In the genomic region with DNA sequence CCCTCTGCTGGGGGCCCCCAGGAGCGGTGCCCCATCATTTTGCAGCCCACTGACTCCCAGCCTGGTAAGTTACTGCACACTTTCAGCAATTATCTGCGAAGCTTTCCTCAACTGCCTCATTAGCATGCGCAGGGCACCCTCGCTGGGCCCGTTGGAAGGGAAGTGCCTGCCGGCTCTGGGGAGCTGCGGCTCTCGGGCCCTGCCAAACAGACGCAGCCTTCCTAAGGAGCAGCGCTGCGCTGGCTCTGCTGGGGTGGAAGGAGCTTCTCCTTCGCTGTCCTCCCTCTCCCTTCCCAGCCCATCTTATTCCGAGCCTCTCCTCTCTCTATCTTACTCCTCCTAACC, we compare ENCODE assay signal across 8 cellular contexts.
DNase-seq lines count a peak whose midpoint lies in the region; ATAC-seq, FAIRE-seq and TF ChIP-seq lines count a peak whose summit lies in the region.

No MANE protein-coding gene starts in this region.

- H3K79me2 ChIP-seq in K562 (ENCODE audit: control insufficient read depth, insufficient read depth, low read length) = no peaks in the 10 kb centered on the region
- no peaks in the 10 kb centered on the region for H3K79me2 ChIP-seq in MM.1S (ENCODE audit: low read length)

- DNase-seq in NCI-H748 (lab: John Stamatoyannopoulos, UW; ENCODE audit: unreplicated experiment) = peak; percentile 41
- no peak for DNase-seq in NCI-H748 treated with DMSO at 0.1 percent for 48 hours (lab: John Stamatoyannopoulos, UW)
- no peak for DNase-seq in K562 (ENCODE audit: extremely low read depth in 1 of 4, low spot score in 3 of 4)
- DNase-seq in iPS-NIHi7 (ENCODE audit: extremely low spot score) = peak; percentile 71
- peak; percentile 73 for DNase-seq in spleen
- DNase-seq in MM.1S = no peak
- DNase-seq in natural killer cell treated with Interleukin-12 subunit alpha and Interleukin-12 subunit beta and Interleukin-15 and Interleukin-18, amount 100 ng/mL, for 72 hours (ENCODE audit: low spot score) = no peak

- no peak overlapping the region for H3K4me2 ChIP-seq in K562 (ENCODE audit: insufficient read depth, low read length)
- no peak overlapping the region for H3K4me2 ChIP-seq in MM.1S (ENCODE audit: low read depth, low read length)

- H3K4me3 Mint-ChIP-seq in natural killer cell treated with Interleukin-12 subunit alpha and Interleukin-12 subunit beta and Interleukin-15 and Interleukin-18, amount 100 ng/mL, for 72 hours = no peak overlapping the region

- H3K4me1 Mint-ChIP-seq in natural killer cell treated with Interleukin-12 subunit alpha and Interleukin-12 subunit beta and Interleukin-15 and Interleukin-18, amount 100 ng/mL, for 72 hours (ENCODE audit: low read depth in 2 of 2) = peaks cover 0 to 2% of the 10 kb centered on the region in 2 donors

- H3K9me3 ChIP-seq in K562 (replicated peaks; ENCODE audit: control insufficient read depth, insufficient read depth, low read depth, low read length) (no peaks in the 10 kb centered on the region), spleen (no peaks in the 10 kb centered on the region), MM.1S (replicated peaks; ENCODE audit: insufficient read depth, low read length) (no peaks in the 10 kb centered on the region)

- CTCF ChIA-PET in K562 (lab: Yijun Ruan, JAX; ENCODE audit: low intra/inter-chr PET ratio) = no interaction called here

- H3K36me3 Mint-ChIP-seq in natural killer cell treated with Interleukin-12 subunit alpha and Interleukin-12 subunit beta and Interleukin-15 and Interleukin-18, amount 100 ng/mL, for 72 hours = no peaks in the 10 kb centered on the region

- no peaks in the 10 kb centered on the region for H3K9me1 ChIP-seq in K562 (ENCODE audit: control insufficient read depth, insufficient read depth, low read length)

- peaks cover 51 to 52% of the 10 kb centered on the region in 2 donors for H3K27me3 Mint-ChIP-seq in natural killer cell treated with Interleukin-12 subunit alpha and Interleukin-12 subunit beta and Interleukin-15 and Interleukin-18, amount 100 ng/mL, for 72 hours

- H3K27ac ChIP-seq in K562 (ENCODE audit: extremely low read depth, low read depth, low read length) (no peak overlapping the region), spleen (no peak overlapping the region), MM.1S (ENCODE audit: low read length) (no peak overlapping the region)

- H3K4me3 ChIP-seq in K562 (no peak overlapping the region), spleen (peak overlapping the region in 7 of 8 donors; percentile 16 to 57 (median 25)), MM.1S (ENCODE audit: low read length) (no peak overlapping the region)

- H4K20me1 ChIP-seq in K562 (replicated peaks; ENCODE audit: control insufficient read depth, insufficient read depth, low read length) (no peaks in the 10 kb centered on the region), MM.1S (ENCODE audit: insufficient read depth, low read length) (no peaks in the 10 kb centered on the region)

- in situ Hi-C loops in K562 (cut with MboI) = no loop called here

- no peak overlapping the region for H3K27ac Mint-ChIP-seq in natural killer cell treated with Interleukin-12 subunit alpha and Interleukin-12 subunit beta and Interleukin-15 and Interleukin-18, amount 100 ng/mL, for 72 hours

- intact Hi-C loops in K562 (cut with micrococcal nuclease) (no loop called here), spleen (cut with DNase I; ENCODE audit: low total_unique reads) (no loop called here)

- TF ChIP-seq CTCF in K562 (IDR thresholded peaks at IDR 0.05 in 2 of 3, conservative IDR thresholded peaks at IDR 0.05 in 1 of 3; ENCODE audit: insufficient read depth in 2 of 3, low read depth in 1 of 3, low read length in 3 of 3) (no peak), spleen (IDR thresholded peaks at IDR 0.05 in 8 of 11, conservative IDR thresholded peaks at IDR 0.05 in 3 of 11) (no peak), MM.1S (IDR thresholded peaks at IDR 0.05; ENCODE audit: low read length) (no peak)

- no peak for FAIRE-seq in K562 (lab: Jason Lieb, UNC)

- TF ChIP-seq EP300 in K562 (IDR thresholded peaks at IDR 0.05; ENCODE audit: low read length) = no peak

- H3K9me3 Mint-ChIP-seq in natural killer cell treated with Interleukin-12 subunit alpha and Interleukin-12 subunit beta and Interleukin-15 and Interleukin-18, amount 100 ng/mL, for 72 hours = no peaks in the 10 kb centered on the region

- no peaks in the 10 kb centered on the region for H3K36me3 ChIP-seq in K562 (ENCODE audit: control insufficient read depth, insufficient read depth, low read length)
- no peaks in the 10 kb centered on the region for H3K36me3 ChIP-seq in spleen
- no peaks in the 10 kb centered on the region for H3K36me3 ChIP-seq in MM.1S (replicated peaks; ENCODE audit: insufficient read depth, low read length)

- no peaks in the 10 kb centered on the region for H3K9me2 ChIP-seq in MM.1S (replicated peaks; ENCODE audit: insufficient read depth, low read length)

- ATAC-seq in K562 = 0 out of 3 replicates have a peak, but pooled peaks have one; percentile 28
- no peak for ATAC-seq in natural killer cell treated with Interleukin-12 subunit alpha and Interleukin-12 subunit beta and Interleukin-15 and Interleukin-18, amount 100 ng/mL, for 72 hours
- no peak for ATAC-seq in GM18861 (IDR thresholded peaks at IDR 0.05; ENCODE audit: unreplicated experiment)

- no peak for TF ChIP-seq POLR2A in K562 (conservative IDR thresholded peaks at IDR 0.05)
- no peak for TF ChIP-seq POLR2A in spleen (IDR thresholded peaks at IDR 0.05)

- H3F3A ChIP-seq in MM.1S (ENCODE audit: insufficient read depth, low read length) = no peaks in the 10 kb centered on the region

- POLR2A ChIA-PET in K562 (lab: Yijun Ruan, JAX) = no interaction called here

- no peak overlapping the region for H2AFZ ChIP-seq in K562 (ENCODE audit: low read depth, low read length)
- H2AFZ ChIP-seq in MM.1S (ENCODE audit: low read length) = no peak overlapping the region

- no peak for TF ChIP-seq RAD21 in K562 (CRISPR knock-in tag; conservative IDR thresholded peaks at IDR 0.05 in 1 of 2, IDR thresholded peaks at IDR 0.05 in 1 of 2)

- H3K27me3 ChIP-seq in K562 (ENCODE audit: control insufficient read depth in 2 of 2, insufficient read depth in 2 of 2, low read length in 2 of 2) (peaks cover 29 to 45% of the 10 kb centered on the region in 2 experiments), spleen (replicated peaks in 1 of 7) (peaks cover 0 to 58% (median 27%) of the 10 kb centered on the region in 7 donors), MM.1S (replicated peaks; ENCODE audit: insufficient read depth, low read length) (no peaks in the 10 kb centered on the region)

- no peak overlapping the region for H3K9ac ChIP-seq in K562 (ENCODE audit: insufficient read depth in 1 of 2, low read depth in 2 of 2, low read length in 2 of 2)
- no peak overlapping the region for H3K9ac ChIP-seq in MM.1S (ENCODE audit: low read length)

- no TSS peak for BruUV-seq in K562 (replicated peaks; lab: Mats Ljungman, UMichigan)

- peaks cover 0 to 3% of the 10 kb centered on the region in 2 experiments; a peak in 2 of 5 replicates for H3K4me1 ChIP-seq in K562 (replicated peaks in 1 of 2; ENCODE audit: control insufficient read depth in 2 of 2, insufficient read depth in 2 of 2, low read length in 2 of 2)
- H3K4me1 ChIP-seq in spleen = peaks cover 0 to 14% (median 2%) of the 10 kb centered on the region in 6 donors
- no peaks in the 10 kb centered on the region for H3K4me1 ChIP-seq in MM.1S (ENCODE audit: low read length)

- WGBS in K562 (ENCODE audit: insufficient coverage, low coverage, missing lambda C conversion rate) = 5% methylated on average over 12 of the region's 13 CpGs
- 3 to 5% (median 4%) methylated on average over 12 to 13 of the region's 13 CpGs for WGBS in spleen, 5 donors

TF ChIP-seq in K562, 482 proteins besides CTCF, POLR2A, EP300 and RAD21:
- 0 out of 4 replicates have a peak, but pooled peaks of 1 of the 2 experiments have one; percentile 26 for TF ChIP-seq NRF1 (conservative IDR thresholded peaks at IDR 0.05 in 1 of 2, IDR thresholded peaks at IDR 0.05 in 1 of 2)
- TF ChIP-seq, protein P1, sequence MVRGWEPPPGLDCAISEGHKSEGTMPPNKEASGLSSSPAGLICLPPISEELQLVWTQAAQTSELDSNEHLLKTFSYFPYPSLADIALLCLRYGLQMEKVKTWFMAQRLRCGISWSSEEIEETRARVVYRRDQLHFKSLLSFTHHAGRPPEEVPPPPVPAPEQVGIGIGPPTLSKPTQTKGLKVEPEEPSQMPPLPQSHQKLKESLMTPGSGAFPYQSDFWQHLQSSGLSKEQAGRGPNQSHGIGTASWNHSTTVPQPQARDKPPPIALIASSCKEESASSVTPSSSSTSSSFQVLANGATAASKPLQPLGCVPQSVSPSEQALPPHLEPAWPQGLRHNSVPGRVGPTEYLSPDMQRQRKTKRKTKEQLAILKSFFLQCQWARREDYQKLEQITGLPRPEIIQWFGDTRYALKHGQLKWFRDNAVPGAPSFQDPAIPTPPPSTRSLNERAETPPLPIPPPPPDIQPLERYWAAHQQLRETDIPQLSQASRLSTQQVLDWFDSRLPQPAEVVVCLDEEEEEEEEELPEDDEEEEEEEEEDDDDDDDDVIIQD (CRISPR knock-in tag; IDR thresholded peaks at IDR 0.05) = no peak

Comparison
In these comparisons a context has a peak if more than half of its experiments do, and no peak if none do; other contexts are left out.
1. DNase-seq: peak in NCI-H748 (single experiment), iPS-NIHi7 (single experiment) and spleen (single experiment); none in NCI-H748 treated with DMSO at 0.1 percent for 48 hours (single experiment), K562 (0 of 4), MM.1S (single experiment) and natural killer cell treated with Interleukin-12 subunit alpha and Interleukin-12 subunit beta and Interleukin-15 and Interleukin-18, amount 100 ng/mL, for 72 hours (single experiment).
2. H3K4me3 ChIP-seq: peak in spleen (7 of 8); none in K562 (single experiment) and MM.1S (single experiment).